20 cellular contexts compared by ENCODE assay signal in the genomic region with DNA sequence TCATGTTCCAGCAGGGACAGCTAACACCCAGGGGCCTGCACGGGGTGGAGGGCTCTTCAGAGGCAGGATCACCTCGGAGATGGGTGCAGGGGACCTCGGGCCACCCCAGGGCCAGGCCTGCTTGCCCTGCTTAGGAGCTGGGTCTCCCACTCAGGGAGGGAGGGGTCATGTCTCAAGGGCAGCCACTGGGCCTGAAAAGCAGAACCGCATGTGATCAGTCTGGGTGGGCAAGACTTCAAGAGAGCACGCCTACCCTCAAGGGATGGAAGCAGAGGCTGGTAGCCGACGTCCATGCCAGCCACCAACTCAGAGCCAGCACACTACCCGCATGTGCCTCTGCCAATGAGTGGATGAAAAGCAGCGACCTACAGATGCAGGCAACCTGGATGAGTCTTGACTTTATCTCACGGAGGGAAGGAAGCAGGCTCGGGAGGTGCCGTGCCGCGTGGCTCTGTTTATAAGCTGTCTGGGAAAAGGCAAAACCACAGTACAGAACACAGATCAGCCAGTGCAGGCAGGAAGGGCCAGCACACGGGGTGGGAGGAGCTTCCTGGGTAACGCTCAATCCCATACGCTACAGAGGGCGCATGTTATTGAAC. TPM values are rescaled to one million over a fixed set of nuclear protein-coding genes. Genes with fewer than 3 reads are reported as not detected.
DNase-seq lines count a peak whose midpoint lies in the region; ATAC-seq and TF ChIP-seq lines count a peak whose summit lies in the region.
"Had no signal": no experiment of that assay in that cellular context is flagged by ENCODE, and none has a peak within 500 bp of the region (broad histone marks: within the 10 kb centered on the region; RNA-seq: fewer than 3 reads in every experiment).

No MANE protein-coding gene starts in this region.

- H3K27me3 ChIP-seq in right cardiac atrium (ENCODE audit: control insufficient read depth, insufficient read depth), result no peaks in the 10 kb centered on the region
- peaks cover 19% of the 10 kb centered on the region for H3K27me3 ChIP-seq in upper lobe of right lung
- H3K27me3 ChIP-seq: thyroid gland had no signal

- peak; percentile 50 for DNase-seq in Right ventricle myocardium inferior (ENCODE audit: missing footprints)
- no peak for DNase-seq in left cardiac atrium
- peak; percentile 42 for DNase-seq in RPMI7951 (ENCODE audit: low read depth)
- DNase-seq in right cardiac atrium, result peak in 2 of 3 donors; percentile 9 to 48
- no peak for DNase-seq in upper lobe of right lung
- DNase-seq in stimulated activated CD4-positive, alpha-beta T cell treated with anti-CD3 and anti-CD28 coated beads, Interleukin-2, amount 100 ng/mL, for 48 hours, result no peak
- no peak for DNase-seq in dedifferentiated amniotic fluid mesenchymal stem cell (ENCODE audit: extremely low spot score)
- DNase-seq: activated CD4-positive, alpha-beta T cell treated with anti-CD3 and anti-CD28 coated beads, Interleukin-2, amount 50 U/mL, for 48 hours; activated gamma-delta T cell treated with Interleukin-2 at 50 U/mL for 16 hours; AML-193; effector memory CD4-positive, alpha-beta T cell; gastrocnemius medialis; NCI-H1105 treated with DMSO at 0.1 percent for 48 hours; NCI-H345; T-helper 2 cell; thyroid gland had no signal

- H3K27ac ChIP-seq in right cardiac atrium (ENCODE audit: low read length) (no peak overlapping the region), upper lobe of right lung (no peak overlapping the region)
- H3K27ac ChIP-seq: gastrocnemius medialis, psoas muscle, thyroid gland had no signal

- H3K9me3 ChIP-seq in right cardiac atrium (ENCODE audit: control insufficient read depth, low read length), result no peaks in the 10 kb centered on the region
- no peaks in the 10 kb centered on the region for H3K9me3 ChIP-seq in upper lobe of right lung
- H3K9me3 ChIP-seq: gastrocnemius medialis, psoas muscle, thyroid gland had no signal

- 48% methylated on average over 18 of the region's 18 CpGs for WGBS in right cardiac atrium

- no peak for TF ChIP-seq CTCF in upper lobe of right lung (IDR thresholded peaks at IDR 0.05)

- no peaks in the 10 kb centered on the region for H3K4me1 ChIP-seq in right cardiac atrium (ENCODE audit: control insufficient read depth, insufficient read depth, low read length)
- peaks cover 4% of the 10 kb centered on the region for H3K4me1 ChIP-seq in upper lobe of right lung
- H3K4me1 ChIP-seq: gastrocnemius medialis had no signal

- H3K4me3 ChIP-seq in right cardiac atrium (ENCODE audit: low read length) (no peak overlapping the region), upper lobe of right lung (no peak overlapping the region)
- H3K4me3 ChIP-seq: gastrocnemius medialis, psoas muscle, thyroid gland had no signal

- ATAC-seq in Right ventricle myocardium inferior (no peak), left cardiac atrium (no peak), right cardiac atrium (peak in 1 of 2 donors; percentile 14), upper lobe of right lung (peak; percentile 49), HG02884 (IDR thresholded peaks at IDR 0.05; ENCODE audit: unreplicated experiment) (no peak)
- ATAC-seq: gastrocnemius medialis, psoas muscle had no signal

- H3K36me3 ChIP-seq in upper lobe of right lung, result no peaks in the 10 kb centered on the region
- H3K36me3 ChIP-seq: gastrocnemius medialis, thyroid gland had no signal

- intact Hi-C loops in Right ventricle myocardium inferior (cut with DNase I) (no loop called here), left cardiac atrium (cut with DNase I) (no loop called here), right cardiac atrium (cut with DNase I) (no loop called here), upper lobe of right lung (cut with DNase I) (no loop called here)

RNA-seq across cellular contexts. Expression of a gene that starts 16.0 kb away (rescaled TPM):
- total RNA-seq in Right ventricle myocardium inferior, result 3.6 TPM
- 1 to 10 TPM in 1 of 2 donors, under 1 TPM in 1; 0.47 to 2.4 TPM for total RNA-seq in left cardiac atrium
- not detected in 2 replicates for total RNA-seq in RPMI7951 (2014; rRNA removed; shearing (Covaris generic))
- 1 to 10 TPM in 1 of 4 donors, under 1 TPM in 3; 0.19 to 1.4 (median 0.78) TPM for total RNA-seq in right cardiac atrium
- polyA plus RNA-seq in right cardiac atrium, result 0.88 TPM
- 15.4 TPM for total RNA-seq in upper lobe of right lung
- total RNA-seq: mononuclear cell had no signal
- polyA plus RNA-seq: IgD-negative memory B cell had no signal

RNA-seq across cellular contexts. Expression of a gene that starts 53.2 kb away (rescaled TPM):
- not detected for total RNA-seq in Right ventricle myocardium inferior
- not detected for total RNA-seq in left cardiac atrium
- total RNA-seq in RPMI7951 (2014; rRNA removed; shearing (Covaris generic)), result 0.78 TPM in 1 of 2 replicates, not detected in the other
- total RNA-seq in right cardiac atrium, result 1 to 10 TPM in 1 of 4 donors, not detected in 3; 9.0 TPM
- 29.5 TPM for polyA plus RNA-seq in right cardiac atrium
- total RNA-seq in upper lobe of right lung, result 1.3 TPM

Comparison
In these comparisons a context has a peak if more than half of its experiments do, and no peak if none do; other contexts are left out.
1. DNase-seq: peak in Right ventricle myocardium inferior (single experiment), RPMI7951 (single experiment) and right cardiac atrium (2 of 3); none in left cardiac atrium (single experiment), upper lobe of right lung (single experiment), stimulated activated CD4-positive, alpha-beta T cell treated with anti-CD3 and anti-CD28 coated beads, Interleukin-2, amount 100 ng/mL, for 48 hours (0 of 2) and dedifferentiated amniotic fluid mesenchymal stem cell (single experiment).